ENCODE assay signal across 1 cellular context in the genomic region with DNA sequence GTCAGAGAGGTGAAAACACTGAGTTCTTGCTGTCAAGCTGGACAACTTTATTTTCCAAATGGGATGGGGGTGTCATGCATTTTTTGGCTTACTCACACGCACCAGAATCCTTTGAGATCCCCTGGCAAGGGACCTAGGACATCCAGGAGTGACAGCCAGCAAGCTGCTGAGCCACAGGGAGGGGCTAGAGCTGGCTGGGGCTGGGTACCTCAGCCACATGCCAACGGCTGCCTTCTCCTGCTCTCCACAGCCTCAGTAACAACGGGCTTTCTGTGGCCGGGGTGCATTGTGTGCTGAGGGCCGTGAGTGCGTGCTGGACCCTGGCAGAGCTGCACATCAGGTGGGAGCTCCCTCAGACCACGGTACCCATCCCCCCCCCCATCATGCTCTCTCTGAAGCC.
A peak's percentile ranks its signal among the peaks of the same experiment; 100 is the strongest.
TF ChIP-seq lines count a peak whose summit lies in the region.

No MANE protein-coding gene starts in this region.

TF ChIP-seq in HEK293, 187 proteins besides CTCF, POLR2A, EP300 and RAD21 (continued from another document):
- TF ChIP-seq, protein P1, sequence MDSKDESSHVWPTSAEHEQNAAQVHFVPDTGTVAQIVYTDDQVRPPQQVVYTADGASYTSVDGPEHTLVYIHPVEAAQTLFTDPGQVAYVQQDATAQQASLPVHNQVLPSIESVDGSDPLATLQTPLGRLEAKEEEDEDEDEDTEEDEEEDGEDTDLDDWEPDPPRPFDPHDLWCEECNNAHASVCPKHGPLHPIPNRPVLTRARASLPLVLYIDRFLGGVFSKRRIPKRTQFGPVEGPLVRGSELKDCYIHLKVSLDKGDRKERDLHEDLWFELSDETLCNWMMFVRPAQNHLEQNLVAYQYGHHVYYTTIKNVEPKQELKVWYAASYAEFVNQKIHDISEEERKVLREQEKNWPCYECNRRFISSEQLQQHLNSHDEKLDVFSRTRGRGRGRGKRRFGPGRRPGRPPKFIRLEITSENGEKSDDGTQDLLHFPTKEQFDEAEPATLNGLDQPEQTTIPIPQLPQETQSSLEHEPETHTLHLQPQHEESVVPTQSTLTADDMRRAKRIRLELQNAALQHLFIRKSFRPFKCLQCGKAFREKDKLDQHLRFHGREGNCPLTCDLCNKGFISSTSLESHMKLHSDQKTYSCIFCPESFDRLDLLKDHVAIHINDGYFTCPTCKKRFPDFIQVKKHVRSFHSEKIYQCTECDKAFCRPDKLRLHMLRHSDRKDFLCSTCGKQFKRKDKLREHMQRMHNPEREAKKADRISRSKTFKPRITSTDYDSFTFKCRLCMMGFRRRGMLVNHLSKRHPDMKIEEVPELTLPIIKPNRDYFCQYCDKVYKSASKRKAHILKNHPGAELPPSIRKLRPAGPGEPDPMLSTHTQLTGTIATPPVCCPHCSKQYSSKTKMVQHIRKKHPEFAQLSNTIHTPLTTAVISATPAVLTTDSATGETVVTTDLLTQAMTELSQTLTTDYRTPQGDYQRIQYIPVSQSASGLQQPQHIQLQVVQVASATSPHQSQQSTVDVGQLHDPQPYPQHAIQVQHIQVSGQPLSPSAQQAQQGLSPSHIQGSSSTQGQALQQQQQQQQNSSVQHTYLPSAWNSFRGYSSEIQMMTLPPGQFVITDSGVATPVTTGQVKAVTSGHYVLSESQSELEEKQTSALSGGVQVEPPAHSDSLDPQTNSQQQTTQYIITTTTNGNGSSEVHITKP (tag by site-specific recombination; IDR thresholded peaks at IDR 0.05) = 0 out of 2 replicates have a peak, but pooled peaks have one; percentile 30
- TF ChIP-seq ZNF350 (tag by site-specific recombination; IDR thresholded peaks at IDR 0.05) = no peak
- TF ChIP-seq ZNF830 (tag by site-specific recombination; IDR thresholded peaks at IDR 0.05; ENCODE audit: low read depth) = no peak
- no peak for TF ChIP-seq HOXC10 (CRISPR knock-in tag; IDR thresholded peaks at IDR 0.05)
- TF ChIP-seq ZNF266 (tag by site-specific recombination; IDR thresholded peaks at IDR 0.05; ENCODE audit: low read depth) = no peak
